ENCODE assay signal across 1 cellular context in genomic region chr9:7121055-7121454, GRCh38.
A peak's percentile ranks its signal among the peaks of the same experiment; 100 is the strongest.
TF ChIP-seq lines count a peak whose summit lies in the region.

No MANE protein-coding gene starts in this region.

TF ChIP-seq in K562, 482 proteins besides CTCF, POLR2A, EP300 and RAD21 (continued from another document and continues in another):
- TF ChIP-seq NFXL1 (CRISPR knock-in tag; IDR thresholded peaks at IDR 0.05) = no peak
- TF ChIP-seq SMAD2 (IDR thresholded peaks at IDR 0.05; ENCODE audit: low read depth, low read length) = no peak
- TF ChIP-seq, protein P1, sequence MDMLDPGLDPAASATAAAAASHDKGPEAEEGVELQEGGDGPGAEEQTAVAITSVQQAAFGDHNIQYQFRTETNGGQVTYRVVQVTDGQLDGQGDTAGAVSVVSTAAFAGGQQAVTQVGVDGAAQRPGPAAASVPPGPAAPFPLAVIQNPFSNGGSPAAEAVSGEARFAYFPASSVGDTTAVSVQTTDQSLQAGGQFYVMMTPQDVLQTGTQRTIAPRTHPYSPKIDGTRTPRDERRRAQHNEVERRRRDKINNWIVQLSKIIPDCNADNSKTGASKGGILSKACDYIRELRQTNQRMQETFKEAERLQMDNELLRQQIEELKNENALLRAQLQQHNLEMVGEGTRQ (CRISPR knock-in tag; IDR thresholded peaks at IDR 0.05) = no peak
- no peak for TF ChIP-seq TBL1XR1 (IDR thresholded peaks at IDR 0.05; ENCODE audit: low read length in 2 of 2)
- TF ChIP-seq, protein P2, sequence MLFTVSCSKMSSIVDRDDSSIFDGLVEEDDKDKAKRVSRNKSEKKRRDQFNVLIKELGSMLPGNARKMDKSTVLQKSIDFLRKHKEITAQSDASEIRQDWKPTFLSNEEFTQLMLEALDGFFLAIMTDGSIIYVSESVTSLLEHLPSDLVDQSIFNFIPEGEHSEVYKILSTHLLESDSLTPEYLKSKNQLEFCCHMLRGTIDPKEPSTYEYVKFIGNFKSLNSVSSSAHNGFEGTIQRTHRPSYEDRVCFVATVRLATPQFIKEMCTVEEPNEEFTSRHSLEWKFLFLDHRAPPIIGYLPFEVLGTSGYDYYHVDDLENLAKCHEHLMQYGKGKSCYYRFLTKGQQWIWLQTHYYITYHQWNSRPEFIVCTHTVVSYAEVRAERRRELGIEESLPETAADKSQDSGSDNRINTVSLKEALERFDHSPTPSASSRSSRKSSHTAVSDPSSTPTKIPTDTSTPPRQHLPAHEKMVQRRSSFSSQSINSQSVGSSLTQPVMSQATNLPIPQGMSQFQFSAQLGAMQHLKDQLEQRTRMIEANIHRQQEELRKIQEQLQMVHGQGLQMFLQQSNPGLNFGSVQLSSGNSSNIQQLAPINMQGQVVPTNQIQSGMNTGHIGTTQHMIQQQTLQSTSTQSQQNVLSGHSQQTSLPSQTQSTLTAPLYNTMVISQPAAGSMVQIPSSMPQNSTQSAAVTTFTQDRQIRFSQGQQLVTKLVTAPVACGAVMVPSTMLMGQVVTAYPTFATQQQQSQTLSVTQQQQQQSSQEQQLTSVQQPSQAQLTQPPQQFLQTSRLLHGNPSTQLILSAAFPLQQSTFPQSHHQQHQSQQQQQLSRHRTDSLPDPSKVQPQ (CRISPR knock-in tag; IDR thresholded peaks at IDR 0.05; ENCODE audit: borderline replicate concordance) = no peak
- TF ChIP-seq PML (IDR thresholded peaks at IDR 0.05; ENCODE audit: low read length) = no peak
- TF ChIP-seq, protein P3, sequence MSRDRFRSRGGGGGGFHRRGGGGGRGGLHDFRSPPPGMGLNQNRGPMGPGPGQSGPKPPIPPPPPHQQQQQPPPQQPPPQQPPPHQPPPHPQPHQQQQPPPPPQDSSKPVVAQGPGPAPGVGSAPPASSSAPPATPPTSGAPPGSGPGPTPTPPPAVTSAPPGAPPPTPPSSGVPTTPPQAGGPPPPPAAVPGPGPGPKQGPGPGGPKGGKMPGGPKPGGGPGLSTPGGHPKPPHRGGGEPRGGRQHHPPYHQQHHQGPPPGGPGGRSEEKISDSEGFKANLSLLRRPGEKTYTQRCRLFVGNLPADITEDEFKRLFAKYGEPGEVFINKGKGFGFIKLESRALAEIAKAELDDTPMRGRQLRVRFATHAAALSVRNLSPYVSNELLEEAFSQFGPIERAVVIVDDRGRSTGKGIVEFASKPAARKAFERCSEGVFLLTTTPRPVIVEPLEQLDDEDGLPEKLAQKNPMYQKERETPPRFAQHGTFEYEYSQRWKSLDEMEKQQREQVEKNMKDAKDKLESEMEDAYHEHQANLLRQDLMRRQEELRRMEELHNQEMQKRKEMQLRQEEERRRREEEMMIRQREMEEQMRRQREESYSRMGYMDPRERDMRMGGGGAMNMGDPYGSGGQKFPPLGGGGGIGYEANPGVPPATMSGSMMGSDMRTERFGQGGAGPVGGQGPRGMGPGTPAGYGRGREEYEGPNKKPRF (IDR thresholded peaks at IDR 0.05; ENCODE audit: low read depth, low read length) = no peak
- TF ChIP-seq POU5F1 (IDR thresholded peaks at IDR 0.05; ENCODE audit: borderline replicate concordance, low read depth, low read length, partially characterized antibody) = no peak
- TF ChIP-seq HMG20B (CRISPR knock-in tag; IDR thresholded peaks at IDR 0.05) = no peak
- no peak for TF ChIP-seq MECOM (CRISPR knock-in tag; IDR thresholded peaks at IDR 0.05)
- no peak for TF ChIP-seq ZNF384 (IDR thresholded peaks at IDR 0.05; ENCODE audit: low read depth, low read length)
- 0 out of 2 replicates have a peak, but pooled peaks have one; percentile 33 for TF ChIP-seq TCF3 (CRISPR knock-in tag; IDR thresholded peaks at IDR 0.05)
- TF ChIP-seq BACH1 (tag; IDR thresholded peaks at IDR 0.05) = no peak; the same call in 1 of the 2 replicates
- TF ChIP-seq BRF1 (IDR thresholded peaks at IDR 0.05; ENCODE audit: borderline replicate concordance, extremely low read depth, insufficient read length) = no peak
- no peak for TF ChIP-seq MAX (CRISPR knock-in tag; IDR thresholded peaks at IDR 0.05)
- no peak for TF ChIP-seq TRIM24 (IDR thresholded peaks at IDR 0.05)
- no peak for TF ChIP-seq GTF2E2 (tag; IDR thresholded peaks at IDR 0.05)
- no peak for TF ChIP-seq E2F8 (IDR thresholded peaks at IDR 0.05; ENCODE audit: low read depth, partially characterized antibody)
- TF ChIP-seq, protein P4, sequence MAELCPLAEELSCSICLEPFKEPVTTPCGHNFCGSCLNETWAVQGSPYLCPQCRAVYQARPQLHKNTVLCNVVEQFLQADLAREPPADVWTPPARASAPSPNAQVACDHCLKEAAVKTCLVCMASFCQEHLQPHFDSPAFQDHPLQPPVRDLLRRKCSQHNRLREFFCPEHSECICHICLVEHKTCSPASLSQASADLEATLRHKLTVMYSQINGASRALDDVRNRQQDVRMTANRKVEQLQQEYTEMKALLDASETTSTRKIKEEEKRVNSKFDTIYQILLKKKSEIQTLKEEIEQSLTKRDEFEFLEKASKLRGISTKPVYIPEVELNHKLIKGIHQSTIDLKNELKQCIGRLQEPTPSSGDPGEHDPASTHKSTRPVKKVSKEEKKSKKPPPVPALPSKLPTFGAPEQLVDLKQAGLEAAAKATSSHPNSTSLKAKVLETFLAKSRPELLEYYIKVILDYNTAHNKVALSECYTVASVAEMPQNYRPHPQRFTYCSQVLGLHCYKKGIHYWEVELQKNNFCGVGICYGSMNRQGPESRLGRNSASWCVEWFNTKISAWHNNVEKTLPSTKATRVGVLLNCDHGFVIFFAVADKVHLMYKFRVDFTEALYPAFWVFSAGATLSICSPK (IDR thresholded peaks at IDR 0.05; ENCODE audit: borderline replicate concordance) = no peak
- no peak for TF ChIP-seq DPF2 (IDR thresholded peaks at IDR 0.05)
- TF ChIP-seq, protein P5, sequence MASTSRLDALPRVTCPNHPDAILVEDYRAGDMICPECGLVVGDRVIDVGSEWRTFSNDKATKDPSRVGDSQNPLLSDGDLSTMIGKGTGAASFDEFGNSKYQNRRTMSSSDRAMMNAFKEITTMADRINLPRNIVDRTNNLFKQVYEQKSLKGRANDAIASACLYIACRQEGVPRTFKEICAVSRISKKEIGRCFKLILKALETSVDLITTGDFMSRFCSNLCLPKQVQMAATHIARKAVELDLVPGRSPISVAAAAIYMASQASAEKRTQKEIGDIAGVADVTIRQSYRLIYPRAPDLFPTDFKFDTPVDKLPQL (IDR thresholded peaks at IDR 0.05; ENCODE audit: extremely low read depth, insufficient read length) = no peak
- TF ChIP-seq ILF3 (IDR thresholded peaks at IDR 0.05; ENCODE audit: borderline replicate concordance) = no peak
- TF ChIP-seq, protein P6, sequence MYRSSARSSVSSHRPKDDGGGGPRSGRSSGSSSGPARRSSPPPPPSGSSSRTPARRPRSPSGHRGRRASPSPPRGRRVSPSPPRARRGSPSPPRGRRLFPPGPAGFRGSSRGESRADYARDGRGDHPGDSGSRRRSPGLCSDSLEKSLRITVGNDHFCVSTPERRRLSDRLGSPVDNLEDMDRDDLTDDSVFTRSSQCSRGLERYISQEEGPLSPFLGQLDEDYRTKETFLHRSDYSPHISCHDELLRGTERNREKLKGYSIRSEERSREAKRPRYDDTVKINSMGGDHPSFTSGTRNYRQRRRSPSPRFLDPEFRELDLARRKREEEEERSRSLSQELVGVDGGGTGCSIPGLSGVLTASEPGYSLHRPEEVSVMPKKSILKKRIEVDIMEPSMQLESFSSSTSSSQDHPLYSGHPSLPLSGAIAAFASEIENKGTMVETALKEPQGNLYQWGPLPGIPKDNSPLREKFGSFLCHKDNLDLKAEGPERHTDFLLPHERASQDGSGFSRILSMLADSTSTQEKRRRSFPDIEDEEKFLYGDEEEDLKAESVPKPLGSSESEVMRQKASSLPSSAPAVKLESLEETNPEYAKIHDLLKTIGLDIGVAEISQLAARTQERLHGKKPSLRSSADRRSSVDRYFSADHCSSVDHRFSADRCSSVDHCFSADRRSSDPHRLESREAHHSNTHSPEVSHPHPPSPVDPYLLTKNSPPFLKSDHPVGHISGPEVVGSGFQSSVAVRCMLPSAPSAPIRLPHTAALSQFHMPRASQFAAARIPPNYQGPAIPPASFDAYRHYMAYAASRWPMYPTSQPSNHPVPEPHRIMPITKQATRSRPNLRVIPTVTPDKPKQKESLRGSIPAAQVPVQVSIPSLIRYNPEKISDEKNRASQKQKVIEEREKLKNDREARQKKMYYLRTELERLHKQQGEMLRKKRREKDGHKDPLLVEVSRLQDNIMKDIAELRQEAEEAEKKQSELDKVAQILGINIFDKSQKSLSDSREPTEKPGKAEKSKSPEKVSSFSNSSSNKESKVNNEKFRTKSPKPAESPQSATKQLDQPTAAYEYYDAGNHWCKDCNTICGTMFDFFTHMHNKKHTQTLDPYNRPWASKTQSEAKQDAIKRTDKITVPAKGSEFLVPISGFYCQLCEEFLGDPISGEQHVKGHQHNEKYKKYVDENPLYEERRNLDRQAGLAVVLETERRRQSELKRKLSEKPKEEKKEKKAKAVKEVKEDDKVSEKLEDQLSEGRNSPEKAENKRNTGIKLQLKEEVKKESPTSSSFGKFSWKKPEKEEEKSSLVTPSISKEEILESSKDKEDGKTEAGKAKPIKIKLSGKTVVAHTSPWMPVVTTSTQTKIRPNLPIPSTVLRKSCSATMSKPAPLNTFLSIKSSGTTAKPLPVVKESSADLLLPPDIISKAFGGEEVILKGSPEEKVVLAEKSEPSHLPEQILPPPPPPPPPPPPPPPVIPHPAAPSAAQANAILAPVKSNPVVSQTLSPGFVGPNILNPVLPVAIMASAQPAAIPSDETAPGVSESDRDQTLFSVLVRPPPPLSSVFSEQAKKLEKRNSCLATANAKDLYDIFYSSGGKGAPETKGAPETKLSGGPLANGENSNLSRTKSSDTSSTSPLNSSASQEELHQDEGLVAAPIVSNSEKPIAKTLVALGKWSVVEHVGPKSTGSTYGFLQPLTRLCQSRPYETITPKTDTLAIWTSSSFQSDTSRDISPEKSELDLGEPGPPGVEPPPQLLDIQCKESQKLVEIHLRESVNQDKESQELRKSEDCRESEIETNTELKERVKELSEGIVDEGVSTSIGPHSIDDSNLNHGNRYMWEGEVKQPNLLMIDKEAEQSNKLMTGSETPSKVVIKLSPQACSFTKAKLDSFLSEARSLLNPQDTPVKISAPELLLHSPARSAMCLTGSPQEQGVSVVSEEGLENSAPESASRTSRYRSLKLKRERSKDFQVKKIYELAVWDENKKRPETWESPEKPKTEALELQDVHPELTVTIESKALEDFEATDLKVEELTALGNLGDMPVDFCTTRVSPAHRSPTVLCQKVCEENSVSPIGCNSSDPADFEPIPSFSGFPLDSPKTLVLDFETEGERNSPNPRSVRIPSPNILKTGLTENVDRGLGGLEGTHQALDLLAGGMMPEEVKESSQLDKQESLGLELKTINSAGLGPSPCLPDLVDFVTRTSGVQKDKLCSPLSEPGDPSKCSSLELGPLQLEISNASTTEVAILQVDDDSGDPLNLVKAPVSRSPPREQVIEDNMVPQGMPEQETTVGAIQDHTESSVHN (IDR thresholded peaks at IDR 0.05; ENCODE audit: borderline replicate concordance in 1 of 2, low read depth in 1 of 2) = no peak
- peak; percentile 65 for TF ChIP-seq MEIS2 (IDR thresholded peaks at IDR 0.05; ENCODE audit: partially characterized antibody)
- no peak for TF ChIP-seq ZNF174 (CRISPR knock-in tag; IDR thresholded peaks at IDR 0.05)
- no peak for TF ChIP-seq AFF1 (IDR thresholded peaks at IDR 0.05; ENCODE audit: low read depth in 1 of 2, partially characterized antibody in 2 of 2)
- no peak for TF ChIP-seq MTF1 (CRISPR knock-in tag; IDR thresholded peaks at IDR 0.05; ENCODE audit: borderline replicate concordance)
- no peak for TF ChIP-seq RAD51 (IDR thresholded peaks at IDR 0.05; ENCODE audit: borderline replicate concordance, low read depth)
- TF ChIP-seq XRCC3 (IDR thresholded peaks at IDR 0.05) = no peak
- TF ChIP-seq NCOA2 (IDR thresholded peaks at IDR 0.05; ENCODE audit: partially characterized antibody in 2 of 2) = no peak
- no peak for TF ChIP-seq ZBED1 (IDR thresholded peaks at IDR 0.05)
- TF ChIP-seq NCOA6 (IDR thresholded peaks at IDR 0.05) = no peak
- no peak for TF ChIP-seq EP400 (IDR thresholded peaks at IDR 0.05)
- TF ChIP-seq FOS (IDR thresholded peaks at IDR 0.05; ENCODE audit: extremely low read depth, insufficient read length) = no peak
- no peak for TF ChIP-seq HMGN3 (IDR thresholded peaks at IDR 0.05; ENCODE audit: borderline replicate concordance, extremely low read depth, insufficient read length, low read depth, low read length)
- no peak for TF ChIP-seq RHOXF2B (CRISPR knock-in tag; conservative IDR thresholded peaks at IDR 0.05)
